8 cellular contexts compared by ENCODE assay signal in the genomic region with DNA sequence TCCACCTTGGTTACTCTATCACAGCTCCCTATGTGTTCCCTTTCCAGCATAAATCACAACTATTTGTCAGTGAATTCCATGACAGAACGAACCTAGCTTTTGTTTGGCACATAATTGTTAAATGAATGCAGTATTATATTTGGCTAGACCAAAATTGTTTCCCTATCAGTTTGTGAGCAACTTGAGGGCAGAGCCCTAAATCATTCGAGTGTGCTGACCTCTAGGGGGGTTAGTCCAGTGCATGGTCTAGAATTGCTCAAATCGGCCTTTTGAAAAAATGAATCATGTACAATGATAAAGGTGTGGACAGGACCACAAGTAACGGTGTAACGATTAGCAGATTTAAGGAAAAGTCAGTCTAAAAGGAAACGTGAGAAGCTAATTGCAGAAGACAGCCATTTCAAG. TPM values are rescaled to one million over a fixed set of nuclear protein-coding genes. Genes with fewer than 3 reads are reported as not detected.
DNase-seq lines count a peak whose midpoint lies in the region; ATAC-seq, FAIRE-seq and TF ChIP-seq lines count a peak whose summit lies in the region.

No MANE protein-coding gene starts in this region.

- H3K79me2 ChIP-seq in K562 (ENCODE audit: control insufficient read depth, insufficient read depth, low read length) (peaks cover 45% of the 10 kb centered on the region), mesendoderm (ENCODE audit: control insufficient read depth, insufficient read depth, low read length) (peaks cover 35% of the 10 kb centered on the region)

- H2BK15ac ChIP-seq in mesendoderm (replicated peaks; ENCODE audit: low read depth): no peak overlapping the region

- H2BK5ac ChIP-seq in mesendoderm (ENCODE audit: low read length): no peak overlapping the region

- no peaks in the 10 kb centered on the region for H3K9me3 ChIP-seq in cardiac muscle cell (ENCODE audit: low read depth)
- peaks cover 7% of the 10 kb centered on the region for H3K9me3 ChIP-seq in K562 (replicated peaks; ENCODE audit: control insufficient read depth, insufficient read depth, low read depth, low read length)

- WGBS in K562 (ENCODE audit: insufficient coverage, low coverage, missing lambda C conversion rate): 48% methylated on average over 6 of the region's 6 CpGs
- WGBS in mesendoderm (ENCODE audit: extremely low coverage, insufficient coverage, low lambda C conversion rate): no CpG with 5 or more reads among the region's 6 CpGs
- 63% methylated on average over 6 of the region's 6 CpGs for WGBS in urinary bladder

- H4K5ac ChIP-seq in mesendoderm (ENCODE audit: low read length): peak overlapping the region; percentile 1

- H3K4me3 ChIP-seq in cardiac muscle cell (no peak overlapping the region), K562 (no peak overlapping the region), mesendoderm (ENCODE audit: low read length) (no peak overlapping the region), urinary bladder (ENCODE audit: low read depth, low read length) (peak overlapping the region; percentile 77)

- TF ChIP-seq POLR2A in K562 (conservative IDR thresholded peaks at IDR 0.05): no peak

- H3K79me1 ChIP-seq in mesendoderm (ENCODE audit: low read length): peaks cover 2% of the 10 kb centered on the region

- CTCF ChIA-PET in K562 (lab: Yijun Ruan, JAX; ENCODE audit: low intra/inter-chr PET ratio): interaction anchor here (0.6 kb wide), 1 partner anchor 100 kb away, joined by 3 read pairs; no protein-coding TSS in a partner anchor

- peak; percentile 11 for FAIRE-seq in K562 (lab: Jason Lieb, UNC)

- H4K8ac ChIP-seq in mesendoderm (ENCODE audit: low read depth, low read length): no peak overlapping the region

- H3K4me1 ChIP-seq in cardiac muscle cell (ENCODE audit: low read depth): peaks cover 6% of the 10 kb centered on the region
- peaks cover 8 to 9% of the 10 kb centered on the region in 2 experiments; a peak in 3 of 5 replicates for H3K4me1 ChIP-seq in K562 (replicated peaks in 1 of 2; ENCODE audit: control insufficient read depth in 2 of 2, insufficient read depth in 2 of 2, low read length in 2 of 2)
- no peaks in the 10 kb centered on the region for H3K4me1 ChIP-seq in mesendoderm (ENCODE audit: control insufficient read depth, low read depth, low read length)
- H3K4me1 ChIP-seq in urinary bladder (ENCODE audit: insufficient read depth): peaks cover 2% of the 10 kb centered on the region

- H3K23ac ChIP-seq in mesendoderm (ENCODE audit: low read length): no peak overlapping the region

- TF ChIP-seq EP300 in K562 (IDR thresholded peaks at IDR 0.05; ENCODE audit: low read length): no peak

- no peak overlapping the region for H3K9ac ChIP-seq in K562 (ENCODE audit: insufficient read depth in 1 of 2, low read depth in 2 of 2, low read length in 2 of 2)
- no peak overlapping the region for H3K9ac ChIP-seq in mesendoderm (ENCODE audit: low read length)

- H4K20me1 ChIP-seq in K562 (replicated peaks; ENCODE audit: control insufficient read depth, insufficient read depth, low read length): no peaks in the 10 kb centered on the region; the same call in 1 of the 2 replicates

- TF ChIP-seq RAD21 in K562 (CRISPR knock-in tag; conservative IDR thresholded peaks at IDR 0.05 in 1 of 2, IDR thresholded peaks at IDR 0.05 in 1 of 2): no peak

- peak overlapping the region; percentile 20 for H3K27ac ChIP-seq in cardiac muscle cell
- H3K27ac ChIP-seq in K562 (ENCODE audit: extremely low read depth, low read depth, low read length): peak overlapping the region; percentile 55
- H3K27ac ChIP-seq in mesendoderm (ENCODE audit: low read depth, low read length): no peak overlapping the region
- no peak overlapping the region for H3K27ac ChIP-seq in urinary bladder (ENCODE audit: low read depth)

- no peak overlapping the region for H2BK120ac ChIP-seq in mesendoderm (ENCODE audit: low read depth, low read length)

- peak overlapping the region; percentile 88 for H2AFZ ChIP-seq in K562 (ENCODE audit: low read depth, low read length)

- H3K27me3 ChIP-seq in cardiac muscle cell (no peaks in the 10 kb centered on the region), K562 (ENCODE audit: control insufficient read depth in 2 of 2, insufficient read depth in 2 of 2, low read length in 2 of 2) (no peaks in the 10 kb centered on the region), mesendoderm (ENCODE audit: insufficient read depth, low read length, poor library complexity) (no peaks in the 10 kb centered on the region)

- no TSS peak for BruUV-seq in K562 (replicated peaks; lab: Mats Ljungman, UMichigan)

- no peak overlapping the region for H3K56ac ChIP-seq in mesendoderm (ENCODE audit: low read length)

- POLR2A ChIA-PET in K562 (lab: Yijun Ruan, JAX): interaction anchor here (0.6 to 5.2 kb wide), 10 partner anchors 9 to 1647 kb away, joined by 3 to 30 read pairs (median 4); no protein-coding TSS in a partner anchor

- intact Hi-C loops in left ventricle myocardium superior (cut with micrococcal nuclease) (no loop called here), K562 (cut with micrococcal nuclease) (no loop called here), head of caudate nucleus (cut with DNase I) (no loop called here)

- ATAC-seq in left ventricle myocardium superior (no peak), K562 (peak; percentile 1; the same call in 1 of the 3 replicates), HG03378 (IDR thresholded peaks at IDR 0.05; ENCODE audit: unreplicated experiment) (no peak)

- H3K18ac ChIP-seq in mesendoderm (ENCODE audit: low read length): no peak overlapping the region

- TF ChIP-seq CTCF in cardiac muscle cell (IDR thresholded peaks at IDR 0.05; ENCODE audit: low read depth, low read length): no peak
- 0 out of 6 replicates have a peak, but pooled peaks of 1 of the 3 experiments have one; percentile 1 for TF ChIP-seq CTCF in K562 (IDR thresholded peaks at IDR 0.05 in 2 of 3, conservative IDR thresholded peaks at IDR 0.05 in 1 of 3; ENCODE audit: insufficient read depth in 2 of 3, low read depth in 1 of 3, low read length in 3 of 3)

- H3K36me3 ChIP-seq in cardiac muscle cell (no peaks in the 10 kb centered on the region), K562 (ENCODE audit: control insufficient read depth, insufficient read depth, low read length) (peaks cover under 1% of the 10 kb centered on the region; the same call in 1 of the 3 replicates), mesendoderm (ENCODE audit: control insufficient read depth, insufficient read depth, low read length) (no peaks in the 10 kb centered on the region), urinary bladder (ENCODE audit: insufficient read depth) (no peaks in the 10 kb centered on the region)

- DNase-seq in cardiac muscle cell (ENCODE audit: low read depth in 1 of 2, low spot score in 1 of 2) (no peak), left ventricle myocardium superior (no peak), K562 (ENCODE audit: extremely low read depth in 1 of 4, low spot score in 3 of 4) (peak in 1 of 4 experiments; percentile 25), mesendoderm (no peak), GF-D8 (lab: John Stamatoyannopoulos, UW) (no peak), head of caudate nucleus (no peak)

- in situ Hi-C loops in K562 (cut with MboI): no loop called here

- H3K4ac ChIP-seq in mesendoderm (ENCODE audit: low read depth, low read length): no peak overlapping the region

- H3K4me2 ChIP-seq in K562 (ENCODE audit: insufficient read depth, low read length): peak overlapping the region; percentile 93
- no peak overlapping the region for H3K4me2 ChIP-seq in mesendoderm (ENCODE audit: low read length)

- no peak overlapping the region for H2AK5ac ChIP-seq in mesendoderm (ENCODE audit: low read length)

- H3K9me1 ChIP-seq in K562 (ENCODE audit: control insufficient read depth, insufficient read depth, low read length): no peaks in the 10 kb centered on the region

TF ChIP-seq in K562, 482 proteins besides CTCF, POLR2A, EP300 and RAD21 (continues in another document):
- TF ChIP-seq ZNF57 (CRISPR knock-in tag; IDR thresholded peaks at IDR 0.05) (0 out of 2 replicates have a peak, but pooled peaks have one; percentile 74), TCF3 (CRISPR knock-in tag; IDR thresholded peaks at IDR 0.05) (no peak), GTF2F1 (IDR thresholded peaks at IDR 0.05; ENCODE audit: low read depth, low read length) (no peak), CHD2 (IDR thresholded peaks at IDR 0.05; ENCODE audit: low read depth, low read length) (no peak), GABPB2 (CRISPR knock-in tag; conservative IDR thresholded peaks at IDR 0.05) (no peak), ZNF133 (CRISPR knock-in tag; IDR thresholded peaks at IDR 0.05) (no peak)

RNA-seq across cellular contexts. Expression of gene NRBF2, which starts 0.5 kb away (rescaled TPM):
- total RNA-seq in cardiac muscle cell (16.1 and 16.4 TPM in 2 replicates), left ventricle myocardium superior (8.5 TPM), K562 (2014; rRNA removed) (20.2 and 20.8 TPM in 2 replicates), K562 (2014; rRNA removed; fragmentation: Illumina TruSeq; extraction: Trizol) (29.7 and 34.1 TPM in 2 replicates), K562 (2015; rRNA removed; fragmentation: Illumina TruSeq; extraction: Trizol) (30.5 and 32.1 TPM in 2 replicates), K562 (2021) (22.1 and 23.8 TPM in 2 replicates), urinary bladder (26.2 TPM)
- polyA plus RNA-seq in cardiac muscle cell (25.2 and 28.1 TPM in 2 replicates), K562 (2011; rRNA removed) (26.5 and 30.5 TPM in 2 replicates), K562 (2014; fragmentation: Illumina TruSeq; extraction: Trizol) (27.9 and 33.5 TPM in 2 replicates), K562 (2014; fragmentation: Nextera tagmentation; extraction: Ambion mirVana) (10 to 100 TPM; 38.1 to 52.1 TPM), K562 (2014; rRNA removed) (24.7 and 25.3 TPM in 2 replicates), urinary bladder (16.8 TPM)
- total RNA-seq in K562 (2011; cell fraction: chromatin; rRNA removed; ENCODE audit: low replicate concordance): 7.5 and 15.7 TPM in 2 replicates
- 7.6 and 9.2 TPM in 2 replicates for total RNA-seq in K562 (2011; cell fraction: nucleolus; rRNA removed)
- total RNA-seq in K562 (2011; cell fraction: nucleoplasm; rRNA removed): 6.8 and 7.9 TPM in 2 replicates
- 8.0 and 11.5 TPM in 2 replicates for polyA plus RNA-seq in K562 (2011; cell fraction: cytosol; rRNA removed)
- polyA plus RNA-seq in K562 (2011; cell fraction: nucleus; rRNA removed): 5.8 and 9.5 TPM in 2 replicates
- 25.5 and 27.5 TPM in 2 replicates for polyA plus RNA-seq in K562 (2012)
- 15.8 and 20.3 TPM in 2 replicates for polyA minus RNA-seq in K562 (2011; rRNA and poly(A)+ RNA removed)
- 8.4 and 12.0 TPM in 2 replicates for polyA minus RNA-seq in K562 (2011; cell fraction: cytosol; rRNA and poly(A)+ RNA removed)
- polyA minus RNA-seq in K562 (2011; cell fraction: nucleus; rRNA and poly(A)+ RNA removed): 4.4 and 7.7 TPM in 2 replicates
- polyA plus RNA-seq in mesendoderm (2013, experiment 1 of 2): 35.8 TPM
- polyA plus RNA-seq in mesendoderm (2013, experiment 2 of 2): 37.5 TPM

Comparison
In these comparisons a context has a peak if more than half of its experiments do, and no peak if none do; other contexts are left out.
1. H3K27ac ChIP-seq: peak in cardiac muscle cell (single experiment) and K562 (single experiment); none in mesendoderm (single experiment) and urinary bladder (single experiment).